Comparison of ENCODE assay signal across 35 cellular contexts in genomic region chr10:133203652-133204195, GRCh38. TPM values are rescaled to one million over a fixed set of nuclear protein-coding genes. Genes with fewer than 3 reads are reported as not detected.
"Had no signal": no experiment of that assay in that cellular context is flagged by ENCODE, and none has a peak within 500 bp of the region (broad histone marks: within the 10 kb centered on the region; RNA-seq: fewer than 3 reads in every experiment).

No MANE protein-coding gene starts in this region.

- H3K79me2 ChIP-seq: hepatocyte, parathyroid adenoma had no signal

- H3K9me3 ChIP-seq: neutrophil, psoas muscle, right lobe of liver, tibial nerve, upper lobe of left lung, vagina had no signal

- H3K9me3 Mint-ChIP-seq: mesothelial cell of epicardium; naive B cell; natural killer cell; stimulated activated memory B cell treated with anti-CD40 and anti-IgM and Interleukin-4, amounts not matched to agents 10 μg/mL and 1 μg/mL and 100 μg/mL, for 72 hours; stimulated activated naive CD8-positive, alpha-beta T cell treated with anti-CD3 and anti-CD28 coated beads, Interleukin-15, amount 100 ng/mL, for 72 hours had no signal

- DNase-seq: islet precursor cell; kidney glomerular epithelial cell; left cardiac atrium; mesendoderm; naive B cell; natural killer cell; occipital lobe; psoas muscle; right lobe of liver; stimulated activated CD4-positive, alpha-beta T cell treated with anti-CD3 and anti-CD28 coated beads, Interleukin-1b, Interleukin-23, amount 100 ng/mL, for 48 hours; stimulated activated CD4-positive, alpha-beta T cell treated with anti-CD3 and anti-CD28 coated beads, Interleukin-2, amount 100 ng/mL, for 48 hours; stimulated activated CD4-positive, alpha-beta T cell treated with anti-CD3 and anti-CD28 coated beads, Interleukin-4, amount 100 ng/mL, for 4 hours; stimulated activated CD8-positive, alpha-beta memory T cell treated with anti-CD3 and anti-CD28 coated beads, Interleukin-4, amount 100 ng/mL, for 48 hours; stimulated activated naive CD4-positive, alpha-beta T cell treated with Interleukin-2 at 50 U/mL for 16 hours; stimulated activated naive CD8-positive, alpha-beta T cell treated with anti-CD3 and anti-CD28 coated beads, Interleukin-15, amount 100 ng/mL, for 72 hours; substantia nigra had no signal

- H3K27ac Mint-ChIP-seq: mesothelial cell of epicardium; naive B cell; natural killer cell; stimulated activated memory B cell treated with anti-CD40 and anti-IgM and Interleukin-4, amounts not matched to agents 10 μg/mL and 1 μg/mL and 100 μg/mL, for 72 hours; stimulated activated naive CD8-positive, alpha-beta T cell treated with anti-CD3 and anti-CD28 coated beads, Interleukin-15, amount 100 ng/mL, for 72 hours had no signal

- H3K4me2 ChIP-seq: hepatocyte, smooth muscle cell had no signal

- H3K27ac ChIP-seq: hepatocyte, neutrophil, parathyroid adenoma, psoas muscle, right lobe of liver, tibial nerve, upper lobe of left lung, vagina had no signal

- H3K4me3 Mint-ChIP-seq: mesothelial cell of epicardium; naive B cell; natural killer cell; stimulated activated memory B cell treated with anti-CD40 and anti-IgM and Interleukin-4, amounts not matched to agents 10 μg/mL and 1 μg/mL and 100 μg/mL, for 72 hours; stimulated activated naive CD8-positive, alpha-beta T cell treated with anti-CD3 and anti-CD28 coated beads, Interleukin-15, amount 100 ng/mL, for 72 hours had no signal

- H3K27me3 Mint-ChIP-seq: naive B cell; stimulated activated naive CD8-positive, alpha-beta T cell treated with anti-CD3 and anti-CD28 coated beads, Interleukin-15, amount 100 ng/mL, for 72 hours had no signal

- H3K36me3 Mint-ChIP-seq: naive B cell; natural killer cell; stimulated activated memory B cell treated with anti-CD40 and anti-IgM and Interleukin-4, amounts not matched to agents 10 μg/mL and 1 μg/mL and 100 μg/mL, for 72 hours had no signal

- H3K4me3 ChIP-seq: hepatocyte, lung, psoas muscle, right lobe of liver, smooth muscle cell, tibial nerve, upper lobe of left lung, vagina had no signal

- H2AFZ ChIP-seq: hepatocyte, parathyroid adenoma had no signal

- H3K9ac ChIP-seq: parathyroid adenoma had no signal

- H3K36me3 ChIP-seq: neutrophil, right lobe of liver, tibial nerve, upper lobe of left lung, vagina had no signal

- H3K4me1 Mint-ChIP-seq: mesothelial cell of epicardium; naive B cell; natural killer cell; stimulated activated memory B cell treated with anti-CD40 and anti-IgM and Interleukin-4, amounts not matched to agents 10 μg/mL and 1 μg/mL and 100 μg/mL, for 72 hours; stimulated activated naive CD8-positive, alpha-beta T cell treated with anti-CD3 and anti-CD28 coated beads, Interleukin-15, amount 100 ng/mL, for 72 hours had no signal

- H3K4me1 ChIP-seq: parathyroid adenoma, psoas muscle, right lobe of liver, tibial nerve, upper lobe of left lung, vagina had no signal

- ATAC-seq: left cardiac atrium; left lobe of liver; natural killer cell; psoas muscle; right lobe of liver; stimulated activated memory B cell treated with anti-CD40 and anti-IgM and Interleukin-4, amounts not matched to agents 10 μg/mL and 1 μg/mL and 100 μg/mL, for 72 hours; stimulated activated naive CD8-positive, alpha-beta T cell treated with anti-CD3 and anti-CD28 coated beads, Interleukin-15, amount 100 ng/mL, for 72 hours had no signal

- H3K27me3 ChIP-seq: hepatocyte, neutrophil, right lobe of liver, tibial nerve, upper lobe of left lung, vagina had no signal

RNA-seq across cellular contexts. Expression of gene UTF1, which starts 26.3 kb away (rescaled TPM):
- total RNA-seq: hepatocyte, left cardiac atrium, left lobe of liver, lower leg skin, mesothelial cell of epicardium, mononuclear cell, occipital lobe, osteocyte, posterior vena cava, psoas muscle, right lobe of liver, skeletal muscle tissue, smooth muscle cell, temporal lobe, tibial nerve, urinary bladder, vagina had no signal
- polyA plus RNA-seq: hepatocyte, neural cell, psoas muscle, smooth muscle cell, urinary bladder had no signal

RNA-seq across cellular contexts. Expression of gene VENTX, which starts 33.9 kb away (rescaled TPM):
- total RNA-seq: hepatocyte, occipital lobe, osteocyte, skeletal muscle tissue, smooth muscle cell, temporal lobe, urinary bladder had no signal
- polyA plus RNA-seq: hepatocyte, neural cell, smooth muscle cell had no signal

RNA-seq across cellular contexts. Expression of gene KNDC1, which starts 43.7 kb away (rescaled TPM):
- total RNA-seq: osteocyte had no signal
